14 cellular contexts compared by ENCODE assay signal in genomic region chr15:62887113-62887570, GRCh38.
DNase-seq lines count a peak whose midpoint lies in the region; ATAC-seq lines count a peak whose summit lies in the region.
"Had no signal": no experiment of that assay in that cellular context is flagged by ENCODE, and none has a peak within 500 bp of the region (broad histone marks: within the 10 kb centered on the region; RNA-seq: fewer than 3 reads in every experiment).

No MANE protein-coding gene starts in this region.

- H3K4me3 ChIP-seq in GM23248: peak overlapping the region; percentile 60
- no peak overlapping the region for H3K4me3 ChIP-seq in adipocyte (ENCODE audit: low read length)
- H3K4me3 ChIP-seq in iPS-18a (ENCODE audit: low read length): peak overlapping the region; percentile 46
- H3K4me3 ChIP-seq: GM12878 had no signal

- H3K4me1 ChIP-seq in GM23248 (ENCODE audit: insufficient read depth) (peaks cover 60% of the 10 kb centered on the region), adipocyte (ENCODE audit: control insufficient read depth, insufficient read depth, low read length) (peaks cover 42% of the 10 kb centered on the region), iPS-18a (ENCODE audit: control insufficient read depth, low read depth, low read length) (peaks cover 24% of the 10 kb centered on the region)

- H3K9me3 Mint-ChIP-seq in T-cell: no peaks in the 10 kb centered on the region
- H3K9me3 Mint-ChIP-seq: memory B cell had no signal

- peak overlapping the region; percentile 69 for H3K27ac ChIP-seq in GM23248
- H3K27ac ChIP-seq in iPS-18a (ENCODE audit: low read length): no peak overlapping the region

- no peaks in the 10 kb centered on the region for H3K36me3 ChIP-seq in GM23248 (ENCODE audit: low read depth)
- H3K36me3 ChIP-seq in adipocyte (ENCODE audit: control insufficient read depth, insufficient read depth, low read length, severe bottlenecking): no peaks in the 10 kb centered on the region
- no peaks in the 10 kb centered on the region for H3K36me3 ChIP-seq in iPS-18a (ENCODE audit: control insufficient read depth, low read depth, low read length)

- H3K27me3 Mint-ChIP-seq in T-cell: peaks cover 19 to 24% of the 10 kb centered on the region in 2 donors

- no peaks in the 10 kb centered on the region for H3K36me3 Mint-ChIP-seq in T-cell
- H3K36me3 Mint-ChIP-seq: memory B cell had no signal

- H3K9me2 ChIP-seq in GM23248 (ENCODE audit: insufficient read depth): no peaks in the 10 kb centered on the region

- in situ Hi-C loops in GM23248 (cut with MboI): no loop called here

- no peaks in the 10 kb centered on the region for H3K9me3 ChIP-seq in GM23248 (ENCODE audit: low read depth)
- H3K9me3 ChIP-seq in adipocyte (ENCODE audit: control insufficient read depth, low read length): no peaks in the 10 kb centered on the region
- no peaks in the 10 kb centered on the region for H3K9me3 ChIP-seq in iPS-18a (ENCODE audit: control insufficient read depth, low read depth, low read length)

- H3K9ac ChIP-seq in GM23248 (peak overlapping the region; percentile 49), adipocyte (ENCODE audit: low read length) (no peak overlapping the region), iPS-18a (ENCODE audit: low read length) (no peak overlapping the region)

- H3K27me3 ChIP-seq in GM23248 (replicated peaks; ENCODE audit: insufficient read depth) (no peaks in the 10 kb centered on the region), adipocyte (replicated peaks; ENCODE audit: control insufficient read depth, insufficient read depth, low read length) (no peaks in the 10 kb centered on the region), iPS-18a (ENCODE audit: control insufficient read depth, insufficient read depth, low read length) (no peaks in the 10 kb centered on the region)

- H3F3A ChIP-seq in GM23248 (ENCODE audit: insufficient read depth): peaks cover 62% of the 10 kb centered on the region

- peak overlapping the region; percentile 79 for H3K4me2 ChIP-seq in GM23248 (ENCODE audit: unreplicated experiment)

- no peak for ATAC-seq in T-cell (replicated peaks in 1 of 4)
- ATAC-seq: GM12878 had no signal

- H3K27ac Mint-ChIP-seq in T-cell: no peak overlapping the region
- H3K27ac Mint-ChIP-seq: memory B cell had no signal

- peak; percentile 63 for DNase-seq in GM23248
- peak; percentile 27 for DNase-seq in adipocyte (ENCODE audit: low read depth)
- peak; percentile 56 for DNase-seq in retina
- no peak for DNase-seq in RPMI8226
- no peak for DNase-seq in T-cell
- no peak for DNase-seq in UCSD-AML1 (lab: John Stamatoyannopoulos, UW; ENCODE audit: unreplicated experiment)
- no peak for DNase-seq in mucosa of gallbladder (ENCODE audit: low spot score)
- DNase-seq: activated CD4-positive, alpha-beta T cell treated with anti-CD3 and anti-CD28 coated beads for 1 hour; activated effector memory CD4-positive, alpha-beta T cell treated with anti-CD3 and anti-CD28 coated beads, Interleukin-2, amount 50 U/mL, for 16 hours; NCI-H510A; SIG-M5 had no signal

- no peak overlapping the region for H3K4me3 Mint-ChIP-seq in T-cell
- H3K4me3 Mint-ChIP-seq: memory B cell had no signal

- 26 to 27% methylated on average over 7 of the region's 7 CpGs for WGBS in GM23248 (ENCODE audit: low coverage in 1 of 2, low lambda C conversion rate in 2 of 2, missing lambda C conversion rate in 2 of 2), 2 experiments

- H3K79me2 ChIP-seq in GM23248 (ENCODE audit: insufficient read depth): no peaks in the 10 kb centered on the region

- no peaks in the 10 kb centered on the region for H4K20me1 ChIP-seq in GM23248 (ENCODE audit: insufficient read depth)

- peak overlapping the region; percentile 57 for H2AFZ ChIP-seq in GM23248

- POLR2A ChIA-PET in T-cell (lab: Charles Lee): no interaction called here

- H3K4me1 Mint-ChIP-seq in T-cell: no peaks in the 10 kb centered on the region
- H3K4me1 Mint-ChIP-seq: memory B cell had no signal

- CTCF ChIA-PET in T-cell (lab: Charles Lee): no interaction called here

Comparison
In these comparisons a context has a peak if more than half of its experiments do, and no peak if none do; other contexts are left out.
1. DNase-seq: peak in GM23248 (single experiment), adipocyte (single experiment) and retina (single experiment); none in RPMI8226 (single experiment), T-cell (0 of 34), UCSD-AML1 (single experiment) and mucosa of gallbladder (single experiment).